Comparison of ENCODE assay signal across 1 cellular context in the genomic region with DNA sequence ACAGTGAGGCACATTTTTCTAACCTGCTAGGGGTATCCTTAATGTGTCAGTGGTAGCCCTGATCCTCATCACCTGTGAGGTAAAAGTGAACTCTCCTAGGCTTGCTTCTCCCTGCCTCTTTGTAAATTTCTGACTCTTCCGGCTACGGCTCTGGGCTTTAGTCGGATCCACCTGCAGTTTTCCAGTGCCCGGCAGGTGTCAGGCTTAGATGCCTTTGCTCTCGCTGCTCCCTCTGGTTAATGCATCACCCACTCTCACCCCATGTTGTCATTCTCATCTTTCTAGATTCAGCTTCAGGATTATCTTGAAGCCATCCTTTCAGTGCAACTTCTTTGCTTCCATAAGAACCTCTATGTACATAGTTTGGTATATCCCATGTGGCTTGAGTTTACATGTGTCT.
TF ChIP-seq lines count a peak whose summit lies in the region.

No MANE protein-coding gene starts in this region.

TF ChIP-seq in GM23338, 12 proteins besides CTCF, POLR2A, EP300 and RAD21 (continued from another document):
- TF ChIP-seq, protein P1, sequence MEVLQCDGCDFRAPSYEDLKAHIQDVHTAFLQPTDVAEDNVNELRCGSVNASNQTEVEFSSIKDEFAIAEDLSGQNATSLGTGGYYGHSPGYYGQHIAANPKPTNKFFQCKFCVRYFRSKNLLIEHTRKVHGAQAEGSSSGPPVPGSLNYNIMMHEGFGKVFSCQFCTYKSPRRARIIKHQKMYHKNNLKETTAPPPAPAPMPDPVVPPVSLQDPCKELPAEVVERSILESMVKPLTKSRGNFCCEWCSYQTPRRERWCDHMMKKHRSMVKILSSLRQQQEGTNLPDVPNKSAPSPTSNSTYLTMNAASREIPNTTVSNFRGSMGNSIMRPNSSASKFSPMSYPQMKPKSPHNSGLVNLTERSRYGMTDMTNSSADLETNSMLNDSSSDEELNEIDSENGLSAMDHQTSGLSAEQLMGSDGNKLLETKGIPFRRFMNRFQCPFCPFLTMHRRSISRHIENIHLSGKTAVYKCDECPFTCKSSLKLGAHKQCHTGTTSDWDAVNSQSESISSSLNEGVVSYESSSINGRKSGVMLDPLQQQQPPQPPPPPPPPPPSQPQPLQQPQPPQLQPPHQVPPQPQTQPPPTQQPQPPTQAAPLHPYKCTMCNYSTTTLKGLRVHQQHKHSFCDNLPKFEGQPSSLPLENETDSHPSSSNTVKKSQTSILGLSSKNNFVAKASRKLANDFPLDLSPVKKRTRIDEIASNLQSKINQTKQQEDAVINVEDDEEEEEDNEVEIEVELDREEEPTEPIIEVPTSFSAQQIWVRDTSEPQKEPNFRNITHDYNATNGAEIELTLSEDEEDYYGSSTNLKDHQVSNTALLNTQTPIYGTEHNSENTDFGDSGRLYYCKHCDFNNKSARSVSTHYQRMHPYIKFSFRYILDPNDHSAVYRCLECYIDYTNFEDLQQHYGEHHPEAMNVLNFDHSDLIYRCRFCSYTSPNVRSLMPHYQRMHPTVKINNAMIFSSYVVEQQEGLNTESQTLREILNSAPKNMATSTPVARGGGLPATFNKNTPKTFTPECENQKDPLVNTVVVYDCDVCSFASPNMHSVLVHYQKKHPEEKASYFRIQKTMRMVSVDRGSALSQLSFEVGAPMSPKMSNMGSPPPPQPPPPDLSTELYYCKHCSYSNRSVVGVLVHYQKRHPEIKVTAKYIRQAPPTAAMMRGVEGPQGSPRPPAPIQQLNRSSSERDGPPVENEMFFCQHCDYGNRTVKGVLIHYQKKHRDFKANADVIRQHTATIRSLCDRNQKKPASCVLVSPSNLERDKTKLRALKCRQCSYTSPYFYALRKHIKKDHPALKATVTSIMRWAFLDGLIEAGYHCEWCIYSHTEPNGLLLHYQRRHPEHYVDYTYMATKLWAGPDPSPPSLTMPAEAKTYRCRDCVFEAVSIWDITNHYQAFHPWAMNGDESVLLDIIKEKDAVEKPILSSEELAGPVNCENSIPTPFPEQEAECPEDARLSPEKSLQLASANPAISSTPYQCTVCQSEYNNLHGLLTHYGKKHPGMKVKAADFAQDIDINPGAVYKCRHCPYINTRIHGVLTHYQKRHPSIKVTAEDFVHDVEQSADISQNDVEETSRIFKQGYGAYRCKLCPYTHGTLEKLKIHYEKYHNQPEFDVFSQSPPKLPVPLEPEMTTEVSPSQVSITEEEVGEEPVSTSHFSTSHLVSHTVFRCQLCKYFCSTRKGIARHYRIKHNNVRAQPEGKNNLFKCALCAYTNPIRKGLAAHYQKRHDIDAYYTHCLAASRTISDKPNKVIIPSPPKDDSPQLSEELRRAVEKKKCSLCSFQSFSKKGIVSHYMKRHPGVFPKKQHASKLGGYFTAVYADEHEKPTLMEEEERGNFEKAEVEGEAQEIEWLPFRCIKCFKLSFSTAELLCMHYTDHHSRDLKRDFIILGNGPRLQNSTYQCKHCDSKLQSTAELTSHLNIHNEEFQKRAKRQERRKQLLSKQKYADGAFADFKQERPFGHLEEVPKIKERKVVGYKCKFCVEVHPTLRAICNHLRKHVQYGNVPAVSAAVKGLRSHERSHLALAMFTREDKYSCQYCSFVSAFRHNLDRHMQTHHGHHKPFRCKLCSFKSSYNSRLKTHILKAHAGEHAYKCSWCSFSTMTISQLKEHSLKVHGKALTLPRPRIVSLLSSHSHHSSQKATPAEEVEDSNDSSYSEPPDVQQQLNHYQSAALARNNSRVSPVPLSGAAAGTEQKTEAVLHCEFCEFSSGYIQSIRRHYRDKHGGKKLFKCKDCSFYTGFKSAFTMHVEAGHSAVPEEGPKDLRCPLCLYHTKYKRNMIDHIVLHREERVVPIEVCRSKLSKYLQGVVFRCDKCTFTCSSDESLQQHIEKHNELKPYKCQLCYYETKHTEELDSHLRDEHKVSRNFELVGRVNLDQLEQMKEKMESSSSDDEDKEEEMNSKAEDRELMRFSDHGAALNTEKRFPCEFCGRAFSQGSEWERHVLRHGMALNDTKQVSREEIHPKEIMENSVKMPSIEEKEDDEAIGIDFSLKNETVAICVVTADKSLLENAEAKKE (CRISPR knock-in tag; IDR thresholded peaks at IDR 0.05) = no peak
- TF ChIP-seq POLR2AphosphoS5 (IDR thresholded peaks at IDR 0.05; ENCODE audit: low read depth) (no peak), CREB1 (CRISPR knock-in tag; IDR thresholded peaks at IDR 0.05; ENCODE audit: low read depth) (no peak), STAT1 (IDR thresholded peaks at IDR 0.05; ENCODE audit: unreplicated experiment) (no peak), NANOG (IDR thresholded peaks at IDR 0.05; ENCODE audit: borderline replicate concordance) (no peak), ZNF114 (CRISPR knock-in tag; IDR thresholded peaks at IDR 0.05) (no peak)
- TF ChIP-seq, protein P2, sequence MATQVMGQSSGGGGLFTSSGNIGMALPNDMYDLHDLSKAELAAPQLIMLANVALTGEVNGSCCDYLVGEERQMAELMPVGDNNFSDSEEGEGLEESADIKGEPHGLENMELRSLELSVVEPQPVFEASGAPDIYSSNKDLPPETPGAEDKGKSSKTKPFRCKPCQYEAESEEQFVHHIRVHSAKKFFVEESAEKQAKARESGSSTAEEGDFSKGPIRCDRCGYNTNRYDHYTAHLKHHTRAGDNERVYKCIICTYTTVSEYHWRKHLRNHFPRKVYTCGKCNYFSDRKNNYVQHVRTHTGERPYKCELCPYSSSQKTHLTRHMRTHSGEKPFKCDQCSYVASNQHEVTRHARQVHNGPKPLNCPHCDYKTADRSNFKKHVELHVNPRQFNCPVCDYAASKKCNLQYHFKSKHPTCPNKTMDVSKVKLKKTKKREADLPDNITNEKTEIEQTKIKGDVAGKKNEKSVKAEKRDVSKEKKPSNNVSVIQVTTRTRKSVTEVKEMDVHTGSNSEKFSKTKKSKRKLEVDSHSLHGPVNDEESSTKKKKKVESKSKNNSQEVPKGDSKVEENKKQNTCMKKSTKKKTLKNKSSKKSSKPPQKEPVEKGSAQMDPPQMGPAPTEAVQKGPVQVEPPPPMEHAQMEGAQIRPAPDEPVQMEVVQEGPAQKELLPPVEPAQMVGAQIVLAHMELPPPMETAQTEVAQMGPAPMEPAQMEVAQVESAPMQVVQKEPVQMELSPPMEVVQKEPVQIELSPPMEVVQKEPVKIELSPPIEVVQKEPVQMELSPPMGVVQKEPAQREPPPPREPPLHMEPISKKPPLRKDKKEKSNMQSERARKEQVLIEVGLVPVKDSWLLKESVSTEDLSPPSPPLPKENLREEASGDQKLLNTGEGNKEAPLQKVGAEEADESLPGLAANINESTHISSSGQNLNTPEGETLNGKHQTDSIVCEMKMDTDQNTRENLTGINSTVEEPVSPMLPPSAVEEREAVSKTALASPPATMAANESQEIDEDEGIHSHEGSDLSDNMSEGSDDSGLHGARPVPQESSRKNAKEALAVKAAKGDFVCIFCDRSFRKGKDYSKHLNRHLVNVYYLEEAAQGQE (IDR thresholded peaks at IDR 0.05; ENCODE audit: unreplicated experiment) = no peak
TF ChIP-seq in GM23338: peak in this region for 0.
